In the genomic region with DNA sequence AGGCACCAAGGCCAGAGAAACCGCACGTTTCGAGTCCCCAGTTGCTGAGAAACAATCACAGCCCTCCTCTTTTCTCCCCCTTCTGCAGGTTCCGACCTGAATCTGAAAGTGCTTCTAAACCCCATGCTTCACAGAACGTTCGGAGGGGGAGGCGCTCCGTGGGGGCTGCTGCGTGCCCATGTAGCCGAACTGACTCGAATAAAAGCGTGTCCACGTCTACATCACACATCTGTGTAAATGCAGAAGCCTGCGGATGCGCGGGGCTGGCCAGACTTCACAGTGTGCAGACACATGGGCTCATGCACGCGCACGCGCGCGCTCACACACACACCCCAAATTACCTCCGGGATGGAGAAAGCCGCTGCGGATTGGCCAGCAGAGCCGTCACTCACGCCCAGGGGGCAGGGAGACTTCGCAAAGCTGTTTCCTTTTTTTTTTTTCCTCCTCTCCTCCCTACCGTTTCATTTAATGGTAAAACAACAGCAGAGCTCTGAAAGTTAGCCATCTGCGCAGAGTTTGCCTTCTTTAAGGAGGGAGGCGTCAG, we compare ENCODE assay signal across 8 cellular contexts. TPM values are rescaled to one million over a fixed set of nuclear protein-coding genes. Genes with fewer than 3 reads are reported as not detected.
A peak's percentile ranks its signal among the peaks of the same experiment; 100 is the strongest.
DNase-seq lines count a peak whose midpoint lies in the region; ATAC-seq, FAIRE-seq and TF ChIP-seq lines count a peak whose summit lies in the region.

No MANE protein-coding gene starts in this region.

- peak overlapping the region; percentile 96 for H3K27ac Mint-ChIP-seq in chondrocyte (ENCODE audit: unreplicated experiment)

- dilution Hi-C loops in keratinocyte (cut with MboI; ENCODE audit: extremely low pct_ligation_motif_present, low sequenced_read_pairs), result no loop called here

- peak overlapping the region; percentile 73 for H3K4me2 ChIP-seq in keratinocyte (ENCODE audit: control insufficient read depth, extremely low read depth, insufficient read depth, low read depth, low read length)

- peak overlapping the region; percentile 80 for H3K27ac ChIP-seq in keratinocyte (ENCODE audit: control insufficient read depth, insufficient read depth, low read length)

- peak overlapping the region; percentile 73 to 92 (median 78) for H3K4me3 ChIP-seq in keratinocyte (ENCODE audit: control insufficient read depth in 2 of 3, extremely low read depth in 1 of 3, insufficient read depth in 2 of 3, low read depth in 1 of 3, low read length in 3 of 3)

- peak; percentile 94 for FAIRE-seq in keratinocyte (lab: Jason Lieb, UNC)

- H3K36me3 Mint-ChIP-seq in chondrocyte (ENCODE audit: low read depth), result no peaks in the 10 kb centered on the region

- no peaks in the 10 kb centered on the region for H3K9me1 ChIP-seq in keratinocyte (ENCODE audit: control insufficient read depth, extremely low read depth, insufficient read depth, low read length)

- peaks cover 43% of the 10 kb centered on the region for H3K79me2 ChIP-seq in keratinocyte (ENCODE audit: control insufficient read depth, insufficient read depth, low read length)

- ATAC-seq in HG03354 (IDR thresholded peaks at IDR 0.05; ENCODE audit: poor library complexity, severe bottlenecking, unreplicated experiment), result peak; percentile 73

- peaks cover 42% of the 10 kb centered on the region for H3K4me1 Mint-ChIP-seq in chondrocyte (ENCODE audit: low read depth)

- peak; percentile 94 to 95 for DNase-seq in AML-193 (lab: John Stamatoyannopoulos, UW)
- DNase-seq in NCI-H460 (ENCODE audit: extremely low read depth, low read depth), result peak; percentile 96
- peak; percentile 100 for DNase-seq in activated CD4-positive, alpha-beta T cell treated with anti-CD3 and anti-CD28 coated beads for 24 hours (ENCODE audit: low read depth in 2 of 2)
- peak; percentile 100 for DNase-seq in chondrocyte (ENCODE audit: low spot score)
- DNase-seq in keratinocyte (ENCODE audit: low read depth, low spot score), result peak; percentile 87
- DNase-seq in stimulated activated CD4-positive, alpha-beta T cell treated with anti-CD3 and anti-CD28 coated beads, Interleukin-12 subunit alpha, Interleukin-12 subunit beta, amount 100 ng/mL, for 4 hours, result peak; percentile 100

- H3K9me3 Mint-ChIP-seq in chondrocyte (ENCODE audit: low read depth), result no peaks in the 10 kb centered on the region

- TF ChIP-seq CTCF in chondrocyte (IDR thresholded peaks at IDR 0.05) (no peak), keratinocyte (optimal IDR thresholded peaks at IDR 0.05 in 1 of 3, IDR thresholded peaks at IDR 0.05 in 1 of 3, conservative IDR thresholded peaks at IDR 0.05 in 1 of 3; ENCODE audit: extremely low read depth in 1 of 3, insufficient read depth in 2 of 3, low read length in 3 of 3) (no peak)

- peaks cover 32% of the 10 kb centered on the region for H3K4me1 ChIP-seq in keratinocyte (ENCODE audit: control insufficient read depth, extremely low read depth, insufficient read depth, low read length)

- H4K20me1 ChIP-seq in keratinocyte (ENCODE audit: control insufficient read depth, extremely low read depth, insufficient read depth, low read length), result peaks cover 7% of the 10 kb centered on the region

- no peaks in the 10 kb centered on the region for H3K9me3 ChIP-seq in keratinocyte (ENCODE audit: control insufficient read depth, low read depth, low read length)

- peaks cover 0 to 1% of the 10 kb centered on the region in 2 experiments for H3K36me3 ChIP-seq in keratinocyte (ENCODE audit: control insufficient read depth in 2 of 2, extremely low read depth in 1 of 2, insufficient read depth in 2 of 2, low read length in 2 of 2)

- H3K4me3 Mint-ChIP-seq in chondrocyte (ENCODE audit: unreplicated experiment), result peak overlapping the region; percentile 88

- H3K27me3 ChIP-seq in keratinocyte (ENCODE audit: control insufficient read depth, extremely low read depth, insufficient read depth, low read length), result no peaks in the 10 kb centered on the region

- peak; percentile 53 for TF ChIP-seq POLR2A in GM19099 (IDR thresholded peaks at IDR 0.05; ENCODE audit: extremely low read depth, insufficient read length, low read depth)

- H2AFZ ChIP-seq in keratinocyte (ENCODE audit: control insufficient read depth, low read length), result peak overlapping the region; percentile 84

- H3K9ac ChIP-seq in keratinocyte (ENCODE audit: control insufficient read depth, extremely low read depth, insufficient read depth, low read length), result peak overlapping the region; percentile 85

- H3K27me3 Mint-ChIP-seq in chondrocyte (ENCODE audit: low read depth), result no peaks in the 10 kb centered on the region

RNA-seq across cellular contexts. Expression of gene ZNF516, which starts 2.3 kb away (rescaled TPM):
- total RNA-seq in NCI-H460 (2014; rRNA removed; shearing (Covaris generic)), result 19.3 and 22.5 TPM in 2 replicates
- polyA plus RNA-seq in NCI-H460 (2014; cell fraction: nucleus; rRNA removed), result 11.5 and 19.8 TPM in 2 replicates
- 26.1 to 31.8 TPM (median 27.7 TPM) in 3 replicates for total RNA-seq in chondrocyte
- polyA plus RNA-seq in keratinocyte, result 7.4 to 9.3 TPM (median 9.2 TPM) in 3 replicates
- 5.9 TPM for polyA plus RNA-seq in keratinocyte (2011; ENCODE audit: low read depth)
- 5.2 and 5.6 TPM in 2 replicates for polyA plus RNA-seq in keratinocyte (2011; cell fraction: cytosol; rRNA removed)
- polyA plus RNA-seq in keratinocyte (2011; cell fraction: nucleus; rRNA removed), result 27.0 and 30.5 TPM in 2 replicates
- 14.0 and 14.2 TPM in 2 replicates for polyA plus RNA-seq in keratinocyte (2012; ENCODE audit: low replicate concordance)
- polyA minus RNA-seq in keratinocyte, result 11.8 to 25.9 TPM (median 20.6 TPM) in 3 replicates
- polyA minus RNA-seq in keratinocyte (2011; cell fraction: cytosol; rRNA and poly(A)+ RNA removed), result 16.7 TPM
- 30.6 and 40.4 TPM in 2 replicates for polyA minus RNA-seq in keratinocyte (2011; cell fraction: nucleus; rRNA and poly(A)+ RNA removed)

Comparison
In these comparisons a context has a peak if more than half of its experiments do, and no peak if none do; other contexts are left out.
1. Peak in every context shown above with its lines: DNase-seq, ATAC-seq, H3K4me3 ChIP-seq and H3K27ac ChIP-seq.